Comparison of ENCODE assay signal across 8 cellular contexts in the genomic region with DNA sequence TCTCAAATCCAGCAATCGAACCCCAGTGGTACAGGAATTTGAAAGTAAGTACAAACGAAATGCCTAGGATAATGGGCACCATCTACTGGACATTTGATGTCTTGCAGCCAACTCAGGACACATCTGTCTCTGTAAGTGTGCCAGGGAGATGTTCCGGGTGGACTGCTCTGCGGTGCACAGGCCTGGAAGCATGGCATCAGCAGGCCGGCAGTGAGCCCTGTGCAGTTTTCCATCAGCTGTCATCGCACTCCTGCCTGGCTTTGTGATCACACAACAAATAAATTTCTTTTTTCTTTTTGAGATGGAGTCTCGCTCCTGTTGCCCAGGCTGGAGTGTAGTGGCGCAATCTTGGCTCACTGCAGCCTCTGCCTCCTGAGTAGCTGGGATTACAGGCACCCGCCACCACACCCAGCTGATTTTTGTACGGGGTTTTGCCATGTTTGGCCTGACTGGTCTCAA.
A peak's percentile ranks its signal among the peaks of the same experiment; 100 is the strongest.
DNase-seq lines count a peak whose midpoint lies in the region; ATAC-seq and TF ChIP-seq lines count a peak whose summit lies in the region.

No MANE protein-coding gene starts in this region.

- H3K27me3 ChIP-seq in esophagus muscularis mucosa (no peaks in the 10 kb centered on the region), muscle layer of duodenum (ENCODE audit: low read depth, low read length) (no peaks in the 10 kb centered on the region), testis (no peaks in the 10 kb centered on the region)

- POLR2A ChIA-PET in activated CD8-positive, alpha-beta T cell treated with anti-CD3 and anti-CD28 coated beads for 36 hours (lab: Charles Lee), result no interaction called here

- H3K4me1 ChIP-seq in esophagus muscularis mucosa (peaks cover 9 to 17% (median 15%) of the 10 kb centered on the region in 4 donors), muscle layer of duodenum (ENCODE audit: control insufficient read depth in 1 of 2, insufficient read depth in 2 of 2, low read length in 2 of 2) (peaks cover 7 to 9% of the 10 kb centered on the region in 2 donors), testis (peaks cover 3% of the 10 kb centered on the region)

- H3K27ac ChIP-seq in esophagus muscularis mucosa (replicated peaks in 1 of 4) (peak overlapping the region; percentile 71 to 82 (median 78)), muscle layer of duodenum (ENCODE audit: low read length) (peak overlapping the region; percentile 40), testis (peak overlapping the region; percentile 44 to 83)

- H3K9me3 Mint-ChIP-seq in activated CD8-positive, alpha-beta T cell treated with anti-CD3 and anti-CD28 coated beads for 36 hours, result no peaks in the 10 kb centered on the region

- TF ChIP-seq POLR2A in esophagus muscularis mucosa (IDR thresholded peaks at IDR 0.05; ENCODE audit: low read depth), result no peak
- TF ChIP-seq POLR2A in testis (IDR thresholded peaks at IDR 0.05), result no peak

- CTCF ChIA-PET in activated CD8-positive, alpha-beta T cell treated with anti-CD3 and anti-CD28 coated beads for 36 hours (lab: Charles Lee), result interaction anchor here (0.6 to 3.1 kb wide), 12 partner anchors 26 to 124 kb away, joined by 3 to 36 read pairs (median 3); partner anchors contain the start of gene JAM3

- H3K4me1 Mint-ChIP-seq in activated CD8-positive, alpha-beta T cell treated with anti-CD3 and anti-CD28 coated beads for 36 hours (ENCODE audit: low read depth), result peaks cover 18% of the 10 kb centered on the region

- DNase-seq in NOMO-1 (lab: John Stamatoyannopoulos, UW; ENCODE audit: unreplicated experiment in 2 of 2) (peak; percentile 4 to 38), NOMO-1 treated with dmso at 0.1 percent for 144 hours (lab: John Stamatoyannopoulos, UW; ENCODE audit: unreplicated experiment) (no peak), NCI-H226 (peak; percentile 17), esophagus muscularis mucosa (ENCODE audit: extremely low spot score) (no peak), testis (peak; percentile 83)
- DNase-seq in activated CD8-positive, alpha-beta T cell treated with anti-CD3 and anti-CD28 coated beads for 36 hours, result peak; percentile 73

- H3K9me3 ChIP-seq in esophagus muscularis mucosa, result no peaks in the 10 kb centered on the region
- no peaks in the 10 kb centered on the region for H3K9me3 ChIP-seq in muscle layer of duodenum (ENCODE audit: control insufficient read depth in 1 of 2, low read length in 2 of 2)
- no peaks in the 10 kb centered on the region for H3K9me3 ChIP-seq in testis

- ATAC-seq in HG02588 (IDR thresholded peaks at IDR 0.05; ENCODE audit: unreplicated experiment), result peak; percentile 70
- peak; percentile 93 for ATAC-seq in activated CD8-positive, alpha-beta T cell treated with anti-CD3 and anti-CD28 coated beads for 36 hours

- peaks cover 9% of the 10 kb centered on the region for H3K36me3 Mint-ChIP-seq in activated CD8-positive, alpha-beta T cell treated with anti-CD3 and anti-CD28 coated beads for 36 hours (ENCODE audit: low read depth)

- no peak overlapping the region for H3K27ac Mint-ChIP-seq in activated CD8-positive, alpha-beta T cell treated with anti-CD3 and anti-CD28 coated beads for 36 hours

- no peaks in the 10 kb centered on the region for H3K27me3 Mint-ChIP-seq in activated CD8-positive, alpha-beta T cell treated with anti-CD3 and anti-CD28 coated beads for 36 hours

- TF ChIP-seq CTCF in activated CD8-positive, alpha-beta T cell treated with anti-CD3 and anti-CD28 coated beads for 36 hours (IDR thresholded peaks at IDR 0.05), result peak; percentile 80
- TF ChIP-seq CTCF in esophagus muscularis mucosa (IDR thresholded peaks at IDR 0.05), result peak; percentile 84 to 94 (median 90)
- peak; percentile 77 to 88 (median 87) for TF ChIP-seq CTCF in testis (IDR thresholded peaks at IDR 0.05)

- no peak for TF ChIP-seq EP300 in esophagus muscularis mucosa (IDR thresholded peaks at IDR 0.05)

- peaks cover 0 to 32% (median 12%) of the 10 kb centered on the region in 4 donors for H3K36me3 ChIP-seq in esophagus muscularis mucosa
- H3K36me3 ChIP-seq in muscle layer of duodenum (ENCODE audit: control insufficient read depth in 1 of 2, insufficient read depth in 2 of 2, low read length in 2 of 2), result peaks cover 0 to 12% of the 10 kb centered on the region in 2 donors
- no peaks in the 10 kb centered on the region for H3K36me3 ChIP-seq in testis (ENCODE audit: low read depth, missing control alignments)

- WGBS in esophagus muscularis mucosa, result 38% methylated on average over 9 of the region's 10 CpGs
- 42 to 45% methylated on average over 10 of the region's 10 CpGs for WGBS in testis, 2 donors

- peak overlapping the region in 3 of 4 donors; percentile 10 to 18 (median 17) for H3K4me3 ChIP-seq in esophagus muscularis mucosa
- no peak overlapping the region for H3K4me3 ChIP-seq in muscle layer of duodenum (ENCODE audit: low read depth in 1 of 2, low read length in 2 of 2)
- H3K4me3 ChIP-seq in testis, result no peak overlapping the region

- no peak overlapping the region for H3K4me3 Mint-ChIP-seq in activated CD8-positive, alpha-beta T cell treated with anti-CD3 and anti-CD28 coated beads for 36 hours

- intact Hi-C loops in activated CD8-positive, alpha-beta T cell treated with anti-CD3 and anti-CD28 coated beads for 36 hours (cut with micrococcal nuclease), result loop anchor here (2.0 to 5.0 kb wide), 2 partner anchors 89 to 193 kb away; no protein-coding TSS in a partner anchor
- intact Hi-C loops in esophagus muscularis mucosa (cut with DNase I), result loop anchor here (1.0 to 2.0 kb wide), 2 partner anchors 69 to 90 kb away; no protein-coding TSS in a partner anchor
- intact Hi-C loops in testis (cut with DNase I; ENCODE audit: low total_unique reads), result loop anchor here (10.0 kb wide), 2 partner anchors 85 to 205 kb away; no protein-coding TSS in a partner anchor

Comparison
In these comparisons a context has a peak if more than half of its experiments do, and no peak if none do; other contexts are left out.
1. DNase-seq: peak in NOMO-1 (2 of 2), NCI-H226 (single experiment), activated CD8-positive, alpha-beta T cell treated with anti-CD3 and anti-CD28 coated beads for 36 hours (single experiment) and testis (single experiment); none in NOMO-1 treated with dmso at 0.1 percent for 144 hours (single experiment) and esophagus muscularis mucosa (single experiment).
2. H3K4me3 ChIP-seq: peak in esophagus muscularis mucosa (3 of 4); none in muscle layer of duodenum (0 of 2) and testis (0 of 2).
3. Peak in every context shown above with its lines, with median percentiles within 50 percentile points of each other: CTCF ChIP-seq and H3K27ac ChIP-seq.